Comparison of ENCODE assay signal across 10 cellular contexts in the genomic region with DNA sequence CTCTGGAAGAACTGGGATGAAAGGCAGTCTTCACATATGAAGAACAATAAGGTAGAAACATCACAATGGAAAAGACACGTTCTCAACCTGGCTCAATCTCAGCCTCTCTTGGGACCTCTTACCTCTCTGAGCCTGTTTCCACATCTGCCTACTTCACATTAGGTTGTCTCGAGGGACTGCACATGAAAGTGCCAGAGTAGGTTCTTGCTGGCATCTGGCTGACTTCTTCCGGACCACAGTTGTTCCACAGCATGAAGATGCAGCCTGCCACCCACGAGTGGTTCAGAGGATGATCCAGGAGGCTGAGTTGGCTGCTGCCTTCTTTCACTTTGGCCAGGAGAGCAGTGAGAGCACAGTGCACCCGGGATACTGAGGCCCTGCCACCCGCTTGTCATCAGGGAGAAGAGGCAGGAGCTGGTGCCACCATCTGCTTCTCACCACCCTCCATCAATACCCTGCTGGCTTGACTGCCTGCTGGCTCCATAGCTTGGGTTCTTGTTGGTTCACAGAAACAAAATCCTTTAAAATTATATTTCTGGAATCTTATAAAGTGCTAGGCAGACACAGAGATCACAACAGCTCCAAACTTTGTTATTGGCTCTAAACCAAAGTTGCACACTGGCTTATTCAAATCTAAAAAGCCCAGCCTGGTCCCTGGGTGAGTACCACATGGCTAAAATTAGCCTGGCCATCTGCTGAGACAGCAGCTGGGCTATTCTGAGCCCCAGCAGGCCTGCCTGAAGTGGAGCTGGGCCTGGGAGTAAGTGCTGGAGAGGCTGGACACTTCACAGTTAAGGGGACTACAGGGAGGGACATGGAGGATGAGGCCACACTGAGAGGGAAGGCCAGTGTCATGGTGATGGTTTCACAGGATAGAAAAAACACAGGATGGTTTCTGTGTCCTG. TPM values are rescaled to one million over a fixed set of nuclear protein-coding genes. Genes with fewer than 3 reads are reported as not detected.
A peak's percentile ranks its signal among the peaks of the same experiment; 100 is the strongest.
DNase-seq lines count a peak whose midpoint lies in the region; ATAC-seq, FAIRE-seq and TF ChIP-seq lines count a peak whose summit lies in the region.
"Had no signal": no experiment of that assay in that cellular context is flagged by ENCODE, and none has a peak within 500 bp of the region (broad histone marks: within the 10 kb centered on the region; RNA-seq: fewer than 3 reads in every experiment).

No MANE protein-coding gene starts in this region.

- H3K4me1 ChIP-seq in OCI-LY3 (ENCODE audit: low read length) (peaks cover 44% of the 10 kb centered on the region), small intestine (ENCODE audit: control insufficient read depth in 2 of 2, insufficient read depth in 1 of 2, low read depth in 1 of 2, low read length in 1 of 2) (no peaks in the 10 kb centered on the region)
- H3K4me1 ChIP-seq: SJSA1 had no signal

- peak overlapping the region; percentile 50 for H3K4me2 ChIP-seq in OCI-LY3 (ENCODE audit: low read length)

- peak overlapping the region; percentile 17; the same call in 1 of the 2 replicates for H3K4me3 ChIP-seq in OCI-LY3 (ENCODE audit: low read length)
- no peak overlapping the region for H3K4me3 ChIP-seq in small intestine (ENCODE audit: low read depth in 1 of 2, low read length in 2 of 2)
- H3K4me3 ChIP-seq: SJSA1 had no signal

- H3K9me3 Mint-ChIP-seq in memory B cell (no peaks in the 10 kb centered on the region), osteocyte (ENCODE audit: unreplicated experiment) (no peaks in the 10 kb centered on the region)

- H3K27ac Mint-ChIP-seq in memory B cell (peak overlapping the region; percentile 87), osteocyte (ENCODE audit: unreplicated experiment) (no peak overlapping the region)

- H4K20me1 ChIP-seq in OCI-LY3 (ENCODE audit: insufficient read depth, low read length): no peaks in the 10 kb centered on the region

- H3K79me2 ChIP-seq in OCI-LY3 (ENCODE audit: low read length): no peaks in the 10 kb centered on the region

- H3K4me3 Mint-ChIP-seq in memory B cell (peak overlapping the region; percentile 39), osteocyte (ENCODE audit: unreplicated experiment) (no peak overlapping the region)

- 75 to 81% (median 78%) methylated on average over 6 of the region's 6 CpGs for WGBS in small intestine, 3 donors

- TF ChIP-seq CTCF in OCI-LY3 (IDR thresholded peaks at IDR 0.05; ENCODE audit: low read depth, low read length) (no peak), osteocyte (IDR thresholded peaks at IDR 0.05) (no peak)

- FAIRE-seq in small intestine (lab: Jason Lieb, UNC): no peak

- H3K36me3 ChIP-seq in OCI-LY3 (replicated peaks; ENCODE audit: low read depth, low read length): peaks cover 45% of the 10 kb centered on the region
- H3K36me3 ChIP-seq in small intestine (ENCODE audit: control insufficient read depth in 2 of 2, insufficient read depth in 2 of 2, low read length in 2 of 2): peaks cover under 1 to 3% of the 10 kb centered on the region in 2 donors

- H3K27me3 ChIP-seq in OCI-LY3 (ENCODE audit: low read depth, low read length) (no peaks in the 10 kb centered on the region), small intestine (ENCODE audit: control insufficient read depth in 2 of 2, insufficient read depth in 2 of 2, low read length in 2 of 2) (no peaks in the 10 kb centered on the region)
- H3K27me3 ChIP-seq: SJSA1 had no signal

- ATAC-seq in GM21825 (IDR thresholded peaks at IDR 0.05; ENCODE audit: unreplicated experiment) (peak; percentile 41), memory B cell (ENCODE audit: low read depth) (peak; percentile 82)

- H2AFZ ChIP-seq in OCI-LY3 (ENCODE audit: low read depth, low read length): no peak overlapping the region

- no peaks in the 10 kb centered on the region for H3K27me3 Mint-ChIP-seq in memory B cell
- H3K27me3 Mint-ChIP-seq in osteocyte (ENCODE audit: unreplicated experiment): no peaks in the 10 kb centered on the region

- H3K4me1 Mint-ChIP-seq in memory B cell: peaks cover 28% of the 10 kb centered on the region
- H3K4me1 Mint-ChIP-seq in osteocyte (ENCODE audit: unreplicated experiment): no peaks in the 10 kb centered on the region

- H3K9me3 ChIP-seq in OCI-LY3 (ENCODE audit: insufficient read depth, low read length): no peaks in the 10 kb centered on the region
- H3K9me3 ChIP-seq in small intestine (ENCODE audit: control insufficient read depth, low read depth): no peaks in the 10 kb centered on the region
- H3K9me3 ChIP-seq: SJSA1 had no signal

- H3K27ac ChIP-seq in OCI-LY3 (ENCODE audit: low read length) (peak overlapping the region; percentile 57), small intestine (ENCODE audit: low read depth in 1 of 2, low read length in 1 of 2) (peak overlapping the region in 1 of 2 donors; percentile 19)
- H3K27ac ChIP-seq: SJSA1 had no signal

- peak overlapping the region; percentile 8 for H3K9ac ChIP-seq in OCI-LY3 (ENCODE audit: low read length)

- H3K36me3 Mint-ChIP-seq in memory B cell: peaks cover 14% of the 10 kb centered on the region
- H3K36me3 Mint-ChIP-seq in osteocyte (ENCODE audit: unreplicated experiment): peaks cover 14% of the 10 kb centered on the region

- DNase-seq in EH (ENCODE audit: low read depth) (peak; percentile 8), memory B cell (ENCODE audit: low spot score in 2 of 2) (no peak), small intestine (no peak), osteocyte (ENCODE audit: extremely low spot score, unreplicated experiment) (no peak), NCI-H526 (lab: John Stamatoyannopoulos, UW) (no peak)
- DNase-seq in activated CD4-positive, alpha-beta T cell treated with anti-CD3 and anti-CD28 coated beads, Interleukin-2, amount 50 U/mL, for 48 hours: no peak
- DNase-seq: GDM1 had no signal

RNA-seq across cellular contexts. Expression of a gene that starts 47.0 kb away (rescaled TPM):
- polyA plus RNA-seq in small intestine: 1 to 10 TPM; 1.8 to 4.9 (median 2.4) TPM
- 2.7 and 4.2 TPM in 2 replicates for total RNA-seq in osteocyte

RNA-seq across cellular contexts. Expression of a gene that starts 52.0 kb away (rescaled TPM):
- polyA plus RNA-seq in small intestine: 10 to 100 TPM; 17.4 to 46.5 (median 23.8) TPM
- total RNA-seq in osteocyte: 84.5 and 86.3 TPM in 2 replicates
